ENCODE assay signal across 17 cellular contexts in the genomic region with DNA sequence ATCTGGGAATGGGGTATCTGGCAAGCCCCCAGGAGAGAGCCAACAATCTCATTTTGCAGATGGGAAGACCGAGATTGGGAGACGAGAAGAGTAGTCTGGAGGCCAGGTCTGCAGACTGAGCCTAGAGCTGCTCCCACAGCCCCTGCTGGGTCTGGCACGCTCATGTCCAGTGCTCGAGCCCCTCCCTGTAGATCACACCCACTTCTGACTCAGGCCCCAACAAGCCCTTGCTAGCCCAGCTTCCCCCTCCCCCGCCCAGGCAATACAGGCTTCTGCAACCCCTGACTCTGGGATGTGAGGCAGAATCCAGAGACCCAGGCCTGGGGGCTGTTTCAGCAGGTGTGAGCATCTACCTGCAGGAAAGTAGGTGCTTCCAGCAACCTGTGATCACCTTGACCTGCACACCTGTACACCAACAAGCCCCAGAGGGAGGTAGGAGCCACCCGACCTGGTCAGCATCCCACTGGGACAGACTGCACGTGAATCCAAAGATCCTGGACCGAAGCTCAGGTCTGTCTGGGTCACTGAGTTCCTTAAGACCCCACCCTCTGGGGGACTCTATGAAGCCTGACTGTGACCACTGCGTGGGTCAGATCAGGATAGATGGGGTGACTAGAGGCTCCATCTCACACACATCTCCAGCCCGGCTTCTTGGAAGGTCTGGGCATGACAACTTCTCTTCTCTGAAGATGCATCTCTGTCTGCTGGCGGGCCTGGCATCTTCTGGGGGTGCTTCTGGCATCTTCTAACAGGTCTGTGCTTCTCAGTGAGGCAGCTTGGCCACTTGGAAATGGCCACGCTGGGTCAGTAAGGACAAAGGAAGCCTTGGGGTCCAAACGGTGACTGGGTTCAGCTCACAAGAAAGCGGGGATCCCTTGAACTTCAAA. TPM values are rescaled to one million over a fixed set of nuclear protein-coding genes. Genes with fewer than 3 reads are reported as not detected.
A peak's percentile ranks its signal among the peaks of the same experiment; 100 is the strongest.
DNase-seq lines count a peak whose midpoint lies in the region; ATAC-seq, FAIRE-seq and TF ChIP-seq lines count a peak whose summit lies in the region.
"Had no signal": no experiment of that assay in that cellular context is flagged by ENCODE, and none has a peak within 500 bp of the region (broad histone marks: within the 10 kb centered on the region; RNA-seq: fewer than 3 reads in every experiment).

No MANE protein-coding gene starts in this region.

- no peak for FAIRE-seq in GM12892 (lab: Jason Lieb, UNC)
- FAIRE-seq: endometrium, GM12878 had no signal

- TF ChIP-seq POLR2A in GM12892 (IDR thresholded peaks at IDR 0.05; ENCODE audit: low read depth, low read length) = no peak

- TF ChIP-seq CTCF in foreskin keratinocyte (conservative IDR thresholded peaks at IDR 0.05) = no peak

- no peak overlapping the region for H3K9ac ChIP-seq in adipocyte (ENCODE audit: low read length)

- ATAC-seq in left ventricle myocardium superior = no peak
- no peak for ATAC-seq in Right ventricle myocardium superior (ENCODE audit: poor library complexity)
- ATAC-seq in foreskin keratinocyte = peak; percentile 33
- no peak for ATAC-seq in HG03565 (IDR thresholded peaks at IDR 0.05; ENCODE audit: unreplicated experiment)
- ATAC-seq: GM12878, T-helper 17 cell had no signal

- intact Hi-C loops in left ventricle myocardium superior (cut with micrococcal nuclease) = no loop called here
- intact Hi-C loops in Right ventricle myocardium superior (cut with DNase I) = no loop called here

- no peaks in the 10 kb centered on the region for H3K27me3 ChIP-seq in adipocyte (replicated peaks; ENCODE audit: control insufficient read depth, insufficient read depth, low read length)
- H3K27me3 ChIP-seq in foreskin keratinocyte = no peaks in the 10 kb centered on the region

- H3K27ac ChIP-seq in foreskin keratinocyte = no peak overlapping the region

- no peaks in the 10 kb centered on the region for H3K36me3 ChIP-seq in adipocyte (ENCODE audit: control insufficient read depth, insufficient read depth, low read length, severe bottlenecking)

- peaks cover 7% of the 10 kb centered on the region for H3K9me3 ChIP-seq in adipocyte (ENCODE audit: control insufficient read depth, low read length)

- H3K4me1 ChIP-seq in adipocyte (ENCODE audit: control insufficient read depth, insufficient read depth, low read length) (peaks cover 15% of the 10 kb centered on the region), foreskin keratinocyte (no peaks in the 10 kb centered on the region)

- peak; percentile 13 for DNase-seq in left ventricle myocardium superior
- DNase-seq in Right ventricle myocardium superior = no peak
- peak; percentile 23 for DNase-seq in adipocyte (ENCODE audit: low read depth)
- DNase-seq in foreskin keratinocyte = peak in 1 of 2 donors; percentile 24
- no peak for DNase-seq in GM12892 (ENCODE audit: insufficient read length)
- no peak for DNase-seq in activated CD8-positive, alpha-beta memory T cell treated with anti-CD3 and anti-CD28 coated beads for 24 hours
- no peak for DNase-seq in NCI-H446 treated with DMSO at 0.1 percent for 48 hours (lab: John Stamatoyannopoulos, UW)
- DNase-seq: activated CD4-positive, alpha-beta T cell treated with anti-CD3 and anti-CD28 coated beads, Interleukin-2, amount 50 U/mL, for 1 hour; DMS 273 treated with DMSO at 0.1 percent for 48 hours; MV-4-11; T-helper 17 cell had no signal

- no peak overlapping the region for H3K4me3 ChIP-seq in adipocyte (ENCODE audit: low read length)
- H3K4me3 ChIP-seq: GM12878 had no signal

RNA-seq across cellular contexts. Expression of a gene that starts 29.3 kb away (rescaled TPM):
- not detected for total RNA-seq in left ventricle myocardium superior
- total RNA-seq in Right ventricle myocardium superior = 0.22 TPM
- not detected in 2 replicates for total RNA-seq in foreskin keratinocyte
- not detected in 2 replicates for polyA plus RNA-seq in foreskin keratinocyte
- not detected for polyA plus RNA-seq in GM12892 (2012; ENCODE audit: missing spikeins)
- total RNA-seq: GM12878, mononuclear cell, OCI-LY7, T-helper 17 cell, urinary bladder had no signal
- polyA plus RNA-seq: GM12878 had no signal

Comparison
In these comparisons a context has a peak if more than half of its experiments do, and no peak if none do; other contexts are left out.
1. DNase-seq: peak in left ventricle myocardium superior (single experiment) and adipocyte (single experiment); none in Right ventricle myocardium superior (single experiment), GM12892 (single experiment), activated CD8-positive, alpha-beta memory T cell treated with anti-CD3 and anti-CD28 coated beads for 24 hours (single experiment) and NCI-H446 treated with DMSO at 0.1 percent for 48 hours (single experiment).